Comparison of ENCODE assay signal across 23 cellular contexts in the genomic region with DNA sequence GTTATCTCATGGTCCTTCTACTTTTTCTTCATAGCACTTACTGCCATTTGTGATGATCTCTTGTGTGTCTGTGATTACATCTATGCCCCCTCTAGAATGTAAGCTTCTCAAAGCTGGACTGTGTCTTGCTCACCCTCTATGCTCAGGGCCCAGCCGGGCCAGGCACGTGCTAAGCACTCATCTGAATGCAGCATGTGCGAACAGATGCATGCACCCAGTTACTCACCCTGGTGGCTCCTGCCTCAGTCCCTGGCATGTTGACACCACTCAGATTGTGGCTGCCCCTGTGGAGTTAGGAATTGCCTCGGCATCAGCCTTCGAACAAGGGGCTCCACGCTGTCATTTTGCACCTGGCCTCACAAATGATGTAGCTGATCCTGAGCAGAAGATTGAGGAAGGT. TPM values are rescaled to one million over a fixed set of nuclear protein-coding genes. Genes with fewer than 3 reads are reported as not detected.
"Had no signal": no experiment of that assay in that cellular context is flagged by ENCODE, and none has a peak within 500 bp of the region (broad histone marks: within the 10 kb centered on the region; RNA-seq: fewer than 3 reads in every experiment).

No MANE protein-coding gene starts in this region.

- H2AFZ ChIP-seq: neural progenitor cell had no signal

- H3K4me1 Mint-ChIP-seq: naive thymus-derived CD8-positive, alpha-beta T cell; nephron; neural progenitor cell had no signal

- H3K9me3 ChIP-seq: lower lobe of right lung, ovary, right atrium auricular region, spleen, suprapubic skin, tibial nerve, uterus had no signal

- H3K4me3 ChIP-seq: lower lobe of right lung, neural progenitor cell, ovary, right atrium auricular region, spleen, suprapubic skin, tibial nerve, uterus had no signal

- H3K27ac Mint-ChIP-seq: nephron; neural progenitor cell; progenitor cell of endocrine pancreas; stimulated activated effector memory CD8-positive, alpha-beta T cell treated with anti-CD3 and anti-CD28 coated beads, Interleukin-12 subunit alpha, Interleukin-12 subunit beta, amount 100 ng/mL, for 72 hours; stimulated activated naive CD8-positive, alpha-beta T cell treated with anti-CD3 and anti-CD28 coated beads, Interleukin-15, Interleukin-2, amounts not matched to agents 100 ng/mL and 50 ng/mL, for 24 hours; type B pancreatic cell had no signal

- H3K4me2 ChIP-seq: neural progenitor cell had no signal

- H3K27me3 ChIP-seq: ovary, right atrium auricular region, uterus had no signal

- H3K36me3 ChIP-seq: lower lobe of right lung, neural progenitor cell, ovary, right atrium auricular region, spleen, suprapubic skin, tibial nerve, uterus had no signal

- FAIRE-seq: small intestine had no signal

- H3K9ac ChIP-seq: neural progenitor cell had no signal

- ATAC-seq: left lobe of liver; lower lobe of right lung; naive thymus-derived CD8-positive, alpha-beta T cell; sciatic nerve; stimulated activated effector memory CD8-positive, alpha-beta T cell treated with anti-CD3 and anti-CD28 coated beads, Interleukin-12 subunit alpha, Interleukin-12 subunit beta, amount 100 ng/mL, for 72 hours had no signal

- H3K4me3 Mint-ChIP-seq: naive thymus-derived CD8-positive, alpha-beta T cell; nephron; neural progenitor cell; stimulated activated effector memory CD8-positive, alpha-beta T cell treated with anti-CD3 and anti-CD28 coated beads, Interleukin-12 subunit alpha, Interleukin-12 subunit beta, amount 100 ng/mL, for 72 hours; stimulated activated naive CD8-positive, alpha-beta T cell treated with anti-CD3 and anti-CD28 coated beads, Interleukin-15, Interleukin-2, amounts not matched to agents 100 ng/mL and 50 ng/mL, for 24 hours; type B pancreatic cell had no signal

- DNase-seq: islet precursor cell; lower lobe of right lung; mammary epithelial cell; mesenchymal stem cell; naive thymus-derived CD8-positive, alpha-beta T cell; ovary; small intestine; spleen; stimulated activated CD4-positive, alpha-beta T cell treated with anti-CD3 and anti-CD28 coated beads, Interleukin-4, amount 100 ng/mL, for 24 hours; stimulated activated naive CD4-positive, alpha-beta T cell; uterus had no signal

- H3K36me3 Mint-ChIP-seq: naive thymus-derived CD8-positive, alpha-beta T cell; neural progenitor cell; stimulated activated effector memory CD8-positive, alpha-beta T cell treated with anti-CD3 and anti-CD28 coated beads, Interleukin-12 subunit alpha, Interleukin-12 subunit beta, amount 100 ng/mL, for 72 hours; type B pancreatic cell had no signal

- H3K9me3 Mint-ChIP-seq: naive thymus-derived CD8-positive, alpha-beta T cell; nephron; neural progenitor cell; stimulated activated effector memory CD8-positive, alpha-beta T cell treated with anti-CD3 and anti-CD28 coated beads, Interleukin-12 subunit alpha, Interleukin-12 subunit beta, amount 100 ng/mL, for 72 hours; stimulated activated naive CD8-positive, alpha-beta T cell treated with anti-CD3 and anti-CD28 coated beads, Interleukin-15, Interleukin-2, amounts not matched to agents 100 ng/mL and 50 ng/mL, for 24 hours; type B pancreatic cell had no signal

- H3K27ac ChIP-seq: lower lobe of right lung, neural progenitor cell, ovary, right atrium auricular region, spleen, suprapubic skin, tibial nerve, uterus had no signal

- H3K4me1 ChIP-seq: lower lobe of right lung, neural progenitor cell, right atrium auricular region, spleen, suprapubic skin, tibial nerve, uterus had no signal

RNA-seq across cellular contexts. Expression of a gene that starts 43.3 kb away (rescaled TPM):
- total RNA-seq: mammary epithelial cell, pulmonary artery endothelial cell had no signal
